Comparison of ENCODE assay signal across 4 cellular contexts in genomic region chr19:50353487-50353880, GRCh38. TPM values are rescaled to one million over a fixed set of nuclear protein-coding genes. Genes with fewer than 3 reads are reported as not detected.
"Had no signal": no experiment of that assay in that cellular context is flagged by ENCODE, and none has a peak within 500 bp of the region (broad histone marks: within the 10 kb centered on the region; RNA-seq: fewer than 3 reads in every experiment).

No MANE protein-coding gene starts in this region.

RNA-seq across cellular contexts. Expression of gene NAPSA, which starts 12.0 kb away (rescaled TPM):
- total RNA-seq: HepG2, HT1080, IMR-90 had no signal
- polyA plus RNA-seq: HepG2 had no signal

RNA-seq across cellular contexts. Expression of gene KCNC3, which starts 24.3 kb away (rescaled TPM):
- total RNA-seq: HT1080, IMR-90 had no signal
- polyA plus RNA-seq: IgD-negative memory B cell had no signal
